In the genomic region with DNA sequence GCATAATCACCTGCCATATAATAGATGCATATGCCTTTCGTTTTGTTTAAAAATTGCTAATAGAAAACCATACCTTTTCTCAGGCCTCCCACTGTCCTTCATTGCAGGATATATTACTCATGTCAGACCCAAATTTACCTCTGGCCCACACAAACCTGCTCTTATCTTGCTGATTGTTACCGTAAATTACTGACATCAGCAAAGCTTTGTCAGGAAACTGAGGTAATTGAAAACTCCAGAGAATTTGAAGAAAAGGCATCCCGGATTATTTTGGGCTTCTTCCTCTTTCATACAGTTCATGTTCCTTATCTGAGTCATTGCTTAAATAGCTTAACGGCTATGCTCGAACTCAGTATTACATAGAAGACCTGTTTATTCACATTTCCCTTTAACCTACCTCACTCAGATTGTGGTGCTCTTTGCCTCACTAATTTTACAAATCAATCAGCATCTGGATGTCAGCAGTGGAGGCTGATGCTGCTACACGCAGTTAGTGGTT, we compare ENCODE assay signal across 10 cellular contexts.
DNase-seq lines count a peak whose midpoint lies in the region; ATAC-seq and TF ChIP-seq lines count a peak whose summit lies in the region.
"Had no signal": no experiment of that assay in that cellular context is flagged by ENCODE, and none has a peak within 500 bp of the region (broad histone marks: within the 10 kb centered on the region; RNA-seq: fewer than 3 reads in every experiment).

No MANE protein-coding gene starts in this region.

- no peaks in the 10 kb centered on the region for H3K9me2 ChIP-seq in hepatocyte (replicated peaks; ENCODE audit: insufficient read depth)

- no peaks in the 10 kb centered on the region for H3K36me3 ChIP-seq in hepatocyte (replicated peaks; ENCODE audit: insufficient read depth, low read depth)

- TF ChIP-seq CTCF in GM10266 (IDR thresholded peaks at IDR 0.05; ENCODE audit: control insufficient read depth, insufficient read depth, low read depth, missing control alignments) (no peak), hepatocyte (IDR thresholded peaks at IDR 0.05; ENCODE audit: poor library complexity) (no peak)

- no peak overlapping the region for H2AFZ ChIP-seq in hepatocyte

- H3K4me2 ChIP-seq in hepatocyte: no peak overlapping the region

- no peaks in the 10 kb centered on the region for H3K27me3 ChIP-seq in hepatocyte

- peak; percentile 57 for ATAC-seq in GM21381 (IDR thresholded peaks at IDR 0.05; ENCODE audit: unreplicated experiment)
- ATAC-seq in HG03442 (IDR thresholded peaks at IDR 0.05; ENCODE audit: unreplicated experiment): peak; percentile 71

- H4K20me1 ChIP-seq in hepatocyte (ENCODE audit: insufficient read depth, poor library complexity, severe bottlenecking): no peaks in the 10 kb centered on the region

- H3K79me2 ChIP-seq in hepatocyte: no peaks in the 10 kb centered on the region

- no peak overlapping the region for H3K4me3 ChIP-seq in hepatocyte

- DNase-seq in GM10266 (ENCODE audit: extremely low spot score): peak; percentile 38
- DNase-seq in amniotic epithelial cell (ENCODE audit: low read depth): peak; percentile 39
- no peak for DNase-seq in NCI-H526 (lab: John Stamatoyannopoulos, UW)
- no peak for DNase-seq in activated CD4-positive, CD25-positive, alpha-beta regulatory T cell treated with anti-CD3 and anti-CD28 coated beads, Interleukin-2, amount 50 U/mL, for 72 hours
- DNase-seq in hepatocyte (ENCODE audit: low spot score): no peak
- DNase-seq in activated naive CD4-positive, alpha-beta T cell treated with anti-CD3 and anti-CD28 coated beads, Interleukin-2, amount 50 U/mL, for 16 hours: no peak
- DNase-seq: DND-41, retina had no signal

- H3K9me3 ChIP-seq in hepatocyte (ENCODE audit: low read depth): no peaks in the 10 kb centered on the region

- WGBS in hepatocyte (ENCODE audit: low lambda C conversion rate, missing lambda C conversion rate): 40% methylated on average over 6 of the region's 6 CpGs

- H3K27ac ChIP-seq in hepatocyte: no peak overlapping the region

- H3K4me1 ChIP-seq in hepatocyte (ENCODE audit: insufficient read depth): peaks cover 3% of the 10 kb centered on the region

Comparison
In these comparisons a context has a peak if more than half of its experiments do, and no peak if none do; other contexts are left out.
1. DNase-seq: peak in GM10266 (single experiment) and amniotic epithelial cell (single experiment); none in NCI-H526 (0 of 2), activated CD4-positive, CD25-positive, alpha-beta regulatory T cell treated with anti-CD3 and anti-CD28 coated beads, Interleukin-2, amount 50 U/mL, for 72 hours (single experiment), hepatocyte (single experiment) and activated naive CD4-positive, alpha-beta T cell treated with anti-CD3 and anti-CD28 coated beads, Interleukin-2, amount 50 U/mL, for 16 hours (single experiment).